Comparison of ENCODE assay signal across 22 cellular contexts in genomic region chr6:3899970-3900439, GRCh38. TPM values are rescaled to one million over a fixed set of nuclear protein-coding genes. Genes with fewer than 3 reads are reported as not detected.
A peak's percentile ranks its signal among the peaks of the same experiment; 100 is the strongest.
DNase-seq lines count a peak whose midpoint lies in the region; ATAC-seq and TF ChIP-seq lines count a peak whose summit lies in the region.
"Had no signal": no experiment of that assay in that cellular context is flagged by ENCODE, and none has a peak within 500 bp of the region (broad histone marks: within the 10 kb centered on the region; RNA-seq: fewer than 3 reads in every experiment).

No MANE protein-coding gene starts in this region.

- CTCF ChIA-PET in HEK293 (lab: Yijun Ruan, JAX): interaction anchor here (0.8 to 1.7 kb wide), 3 partner anchors 8 to 78 kb away, joined by 4 to 7 read pairs (median 5); no protein-coding TSS in a partner anchor
- CTCF ChIA-PET in OCI-LY7 (lab: Charles Lee; ENCODE audit: unreplicated experiment): no interaction called here

- no peaks in the 10 kb centered on the region for H3K36me3 Mint-ChIP-seq in activated naive CD4-positive, alpha-beta T cell treated with anti-CD3 and anti-CD28 coated beads, Interleukin-2, amount 50 U/mL, for 72 hours

- H2AFZ ChIP-seq in OCI-LY7 (ENCODE audit: low read length): no peak overlapping the region

- no peak for TF ChIP-seq CTCF in HEK293 (tag by site-specific recombination; IDR thresholded peaks at IDR 0.05)
- TF ChIP-seq CTCF in epithelial cell of esophagus (IDR thresholded peaks at IDR 0.05; ENCODE audit: insufficient read depth, low read depth, low read length, missing control alignments): no peak
- no peak for TF ChIP-seq CTCF in OCI-LY7 (conservative IDR thresholded peaks at IDR 0.05; ENCODE audit: low read length)

- DNase-seq in NCI-H2171 treated with DMSO at 0.1 percent for 48 hours (lab: John Stamatoyannopoulos, UW) (peak; percentile 71), epithelial cell of esophagus (ENCODE audit: low read depth) (peak; percentile 88), renal cortical epithelial cell (ENCODE audit: low read depth) (peak; percentile 45), CD1c-positive myeloid dendritic cell (ENCODE audit: extremely low spot score) (no peak), OCI-LY7 (ENCODE audit: low spot score) (no peak)
- DNase-seq in activated naive CD4-positive, alpha-beta T cell treated with anti-CD3 and anti-CD28 coated beads, Interleukin-2, amount 50 U/mL, for 72 hours (ENCODE audit: low spot score in 2 of 2): no peak
- DNase-seq: activated effector memory CD4-positive, alpha-beta T cell treated with anti-CD3 and anti-CD28 coated beads, Interleukin-2, amount 50 U/mL, for 16 hours; brain microvascular endothelial cell; CD4-positive, alpha-beta T cell; DMS79; effector CD8-positive, alpha-beta T cell; esophagus squamous epithelium; GF-D8; hypothalamus; NCI-H1694 treated with DMSO at 0.1 percent for 48 hours; NCI-H446; posterior cingulate gyrus; stimulated activated naive CD8-positive, alpha-beta T cell treated with anti-CD3 and anti-CD28 coated beads, Interleukin-15, amount 100 ng/mL, for 72 hours had no signal

- H3K36me3 ChIP-seq in HEK293 (ENCODE audit: control insufficient read depth in 2 of 2, insufficient read depth in 1 of 2, low read length in 2 of 2): no peaks in the 10 kb centered on the region
- H3K36me3 ChIP-seq in OCI-LY7 (ENCODE audit: insufficient read depth, low read length): no peaks in the 10 kb centered on the region
- H3K36me3 ChIP-seq: brain microvascular endothelial cell, esophagus squamous epithelium, gastrocnemius medialis, Peyer's patch, tibial nerve had no signal

- BruUV-seq in OCI-LY7 (replicated peaks; lab: Mats Ljungman, UMichigan): no TSS peak

- POLR2A ChIA-PET in HEK293 (lab: Yijun Ruan, JAX): interaction anchor here (0.9 kb wide), 1 partner anchor 16 kb away, joined by 3 read pairs; no protein-coding TSS in a partner anchor
- POLR2A ChIA-PET in OCI-LY7 (lab: Charles Lee): no interaction called here

- no peaks in the 10 kb centered on the region for H3K9me2 ChIP-seq in OCI-LY7 (ENCODE audit: insufficient read depth, low read length)

- intact Hi-C loops in OCI-LY7 (cut with micrococcal nuclease; ENCODE audit: unreplicated experiment): no loop called here

- H3K9me3 Mint-ChIP-seq in activated naive CD4-positive, alpha-beta T cell treated with anti-CD3 and anti-CD28 coated beads, Interleukin-2, amount 50 U/mL, for 72 hours: no peaks in the 10 kb centered on the region
- H3K9me3 Mint-ChIP-seq: CD4-positive, alpha-beta T cell; stimulated activated naive CD8-positive, alpha-beta T cell treated with anti-CD3 and anti-CD28 coated beads, Interleukin-15, amount 100 ng/mL, for 72 hours had no signal

- no peak overlapping the region for H3K27ac ChIP-seq in HEK293 (ENCODE audit: extremely low read depth, low read depth, low read length)
- H3K27ac ChIP-seq in OCI-LY7 (ENCODE audit: low read depth, low read length, poor library complexity, severe bottlenecking): no peak overlapping the region
- H3K27ac ChIP-seq: brain microvascular endothelial cell, esophagus squamous epithelium, gastrocnemius medialis, Peyer's patch, tibial nerve had no signal

- H4K20me1 ChIP-seq in OCI-LY7 (ENCODE audit: insufficient read depth, low read length): no peaks in the 10 kb centered on the region

- ATAC-seq in activated naive CD4-positive, alpha-beta T cell treated with anti-CD3 and anti-CD28 coated beads, Interleukin-2, amount 50 U/mL, for 72 hours: no peak
- ATAC-seq: gastrocnemius medialis; stimulated activated naive CD8-positive, alpha-beta T cell treated with anti-CD3 and anti-CD28 coated beads, Interleukin-15, amount 100 ng/mL, for 72 hours had no signal

- no peaks in the 10 kb centered on the region for H3K79me2 ChIP-seq in OCI-LY7 (ENCODE audit: insufficient read depth, low read depth, low read length)

- no peaks in the 10 kb centered on the region; the same call in 1 of the 2 replicates for H3K4me1 ChIP-seq in HEK293 (ENCODE audit: control insufficient read depth, insufficient read depth, low read length)
- H3K4me1 ChIP-seq in OCI-LY7 (ENCODE audit: insufficient read depth, low read length, poor library complexity, severe bottlenecking): no peaks in the 10 kb centered on the region
- H3K4me1 ChIP-seq: esophagus squamous epithelium, Peyer's patch, tibial nerve had no signal

- H3K4me3 ChIP-seq in HEK293 (ENCODE audit: low read depth, low read length) (no peak overlapping the region), epithelial cell of esophagus (ENCODE audit: low read length) (no peak overlapping the region), OCI-LY7 (ENCODE audit: low read depth, low read length, poor library complexity, severe bottlenecking) (no peak overlapping the region)
- H3K4me3 ChIP-seq: esophagus squamous epithelium, gastrocnemius medialis, Peyer's patch, tibial nerve had no signal

- H3K4me2 ChIP-seq in OCI-LY7 (ENCODE audit: low read length): no peak overlapping the region

- H3K27ac Mint-ChIP-seq in activated naive CD4-positive, alpha-beta T cell treated with anti-CD3 and anti-CD28 coated beads, Interleukin-2, amount 50 U/mL, for 72 hours: no peak overlapping the region
- H3K27ac Mint-ChIP-seq: CD4-positive, alpha-beta T cell; stimulated activated naive CD8-positive, alpha-beta T cell treated with anti-CD3 and anti-CD28 coated beads, Interleukin-15, amount 100 ng/mL, for 72 hours had no signal

- H3K9me3 ChIP-seq in HEK293 (ENCODE audit: control insufficient read depth, insufficient read depth, low read depth, low read length) (no peaks in the 10 kb centered on the region), OCI-LY7 (ENCODE audit: low read length) (no peaks in the 10 kb centered on the region)
- H3K9me3 ChIP-seq: esophagus squamous epithelium, gastrocnemius medialis, Peyer's patch, tibial nerve had no signal

TF ChIP-seq in HEK293, 187 proteins besides CTCF, POLR2A, EP300 and RAD21:
- peak; percentile 36; the same call in 1 of the 2 replicates for TF ChIP-seq SCRT2 (tag by site-specific recombination; IDR thresholded peaks at IDR 0.05)
- TF ChIP-seq PBX3 (CRISPR knock-in tag; IDR thresholded peaks at IDR 0.05): no peak

RNA-seq across cellular contexts. Expression of gene FAM50B, which starts 50.8 kb away (rescaled TPM):
- total RNA-seq in renal cortical epithelial cell: 4.7 and 12.6 TPM in 2 replicates
- total RNA-seq in activated naive CD4-positive, alpha-beta T cell treated with anti-CD3 and anti-CD28 coated beads, Interleukin-2, amount 50 U/mL, for 72 hours: 1 to 10 TPM; 5.7 to 7.5 TPM
- total RNA-seq in OCI-LY7 (2014; rRNA removed; shearing (Covaris generic)): not detected in 2 replicates
- total RNA-seq in OCI-LY7 (2022): not detected in 2 replicates

Comparison
In these comparisons a context has a peak if more than half of its experiments do, and no peak if none do; other contexts are left out.
1. DNase-seq: peak in NCI-H2171 treated with DMSO at 0.1 percent for 48 hours (single experiment), epithelial cell of esophagus (single experiment) and renal cortical epithelial cell (single experiment); none in activated naive CD4-positive, alpha-beta T cell treated with anti-CD3 and anti-CD28 coated beads, Interleukin-2, amount 50 U/mL, for 72 hours (0 of 2), CD1c-positive myeloid dendritic cell (single experiment) and OCI-LY7 (single experiment).